ENCODE assay signal across 8 cellular contexts in the genomic region with DNA sequence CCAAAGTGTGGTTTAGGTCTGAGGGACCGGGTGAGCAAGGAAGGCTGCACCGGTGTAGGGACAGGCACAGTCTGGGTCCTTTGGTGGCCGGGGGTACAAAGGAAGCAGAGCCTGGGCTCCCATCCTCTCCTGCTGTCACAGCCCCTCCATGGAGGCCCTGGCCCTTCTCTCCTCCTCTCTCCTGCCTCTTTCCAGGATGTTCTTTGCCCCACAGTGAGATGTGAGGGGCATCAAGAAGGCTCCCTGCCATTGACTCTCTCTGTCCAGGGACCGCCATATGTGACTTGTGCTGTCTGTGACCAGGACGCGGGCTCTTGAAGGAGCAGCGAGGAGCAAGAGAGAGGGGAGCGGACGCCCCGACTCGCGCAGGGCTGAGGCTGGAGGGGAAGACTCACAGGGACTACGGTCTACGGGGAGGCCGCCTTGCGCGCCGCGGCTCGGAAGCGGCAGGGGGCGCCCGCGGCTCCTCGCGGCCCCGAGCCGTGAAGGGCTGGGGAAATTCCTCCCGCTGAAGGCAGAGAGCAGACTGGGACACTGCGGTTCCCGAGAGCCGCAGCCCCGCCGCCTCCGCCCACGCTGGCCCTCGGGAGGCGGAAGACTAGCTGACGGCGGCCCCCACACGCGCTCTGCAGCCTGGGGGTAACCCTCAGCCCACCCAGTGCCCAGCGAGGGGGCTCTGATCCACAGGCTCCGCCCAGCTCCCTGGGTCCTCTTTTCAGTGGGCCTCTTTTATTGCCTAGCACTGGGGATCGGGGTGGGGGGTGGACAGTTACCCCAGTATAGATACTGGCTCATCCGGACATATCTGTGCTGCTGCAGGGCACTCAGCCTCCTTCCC. TPM values are rescaled to one million over a fixed set of nuclear protein-coding genes. Genes with fewer than 3 reads are reported as not detected.
A peak's percentile ranks its signal among the peaks of the same experiment; 100 is the strongest.
DNase-seq lines count a peak whose midpoint lies in the region; ATAC-seq and TF ChIP-seq lines count a peak whose summit lies in the region.

No MANE protein-coding gene starts in this region.

- peak; percentile 95 for TF ChIP-seq CTCF in lower lobe of right lung (IDR thresholded peaks at IDR 0.05)

- peak; percentile 98 for ATAC-seq in GM19023 (IDR thresholded peaks at IDR 0.05; ENCODE audit: unreplicated experiment)
- ATAC-seq in HG03280 (IDR thresholded peaks at IDR 0.05; ENCODE audit: unreplicated experiment): peak; percentile 94
- peak; percentile 97 to 98 for ATAC-seq in lower lobe of right lung

- H3K27ac ChIP-seq in duodenal mucosa (ENCODE audit: low read depth, low read length) (no peak overlapping the region), lower lobe of right lung (peak overlapping the region; percentile 78)

- peak overlapping the region; percentile 45 to 49 for H3K9ac ChIP-seq in duodenal mucosa (ENCODE audit: low read depth in 1 of 2, low read length in 2 of 2)

- DNase-seq in Ammon's horn (ENCODE audit: low spot score): peak; percentile 83
- DNase-seq in NCI-H446 treated with DMSO at 0.1 percent for 48 hours (lab: John Stamatoyannopoulos, UW): peak; percentile 36
- DNase-seq in activated CD4-positive, alpha-beta T cell treated with anti-CD3 and anti-CD28 coated beads, Interleukin-2, amount 50 U/mL, for 1 hour: peak; percentile 68
- peak; percentile 80 for DNase-seq in lower lobe of right lung
- peak; percentile 46 to 76 (median 65) for DNase-seq in stimulated activated CD4-positive, alpha-beta T cell treated with anti-CD3 and anti-CD28 coated beads, TNF-alpha, amount 100 ng/mL, for 24 hours (ENCODE audit: low read depth in 3 of 3)

- H3K4me3 ChIP-seq in duodenal mucosa (ENCODE audit: low read depth in 1 of 2, low read length in 2 of 2) (peak overlapping the region; percentile 62 to 65), lower lobe of right lung (peak overlapping the region; percentile 53)

- H3K36me3 ChIP-seq in duodenal mucosa (ENCODE audit: control insufficient read depth in 1 of 2, insufficient read depth in 2 of 2, low read length in 2 of 2) (no peaks in the 10 kb centered on the region), lower lobe of right lung (no peaks in the 10 kb centered on the region)

- intact Hi-C loops in lower lobe of right lung (cut with DNase I): no loop called here

- no peaks in the 10 kb centered on the region for H3K9me3 ChIP-seq in duodenal mucosa (ENCODE audit: control insufficient read depth in 1 of 2, low read length in 2 of 2)
- H3K9me3 ChIP-seq in lower lobe of right lung: no peaks in the 10 kb centered on the region

- H3K4me1 ChIP-seq in duodenal mucosa (ENCODE audit: control insufficient read depth in 1 of 2, insufficient read depth in 2 of 2, low read length in 2 of 2) (peaks cover 18 to 25% of the 10 kb centered on the region in 2 donors), lower lobe of right lung (peaks cover 16% of the 10 kb centered on the region)

- no peaks in the 10 kb centered on the region for H3K27me3 ChIP-seq in duodenal mucosa (ENCODE audit: control insufficient read depth in 1 of 2, insufficient read depth in 2 of 2, low read length in 2 of 2)
- no peaks in the 10 kb centered on the region for H3K27me3 ChIP-seq in lower lobe of right lung (ENCODE audit: low read depth)

RNA-seq across cellular contexts. Expression of a gene that starts 40.8 kb away (rescaled TPM):
- 1.2 TPM for total RNA-seq in lower lobe of right lung
